In the genomic region with DNA sequence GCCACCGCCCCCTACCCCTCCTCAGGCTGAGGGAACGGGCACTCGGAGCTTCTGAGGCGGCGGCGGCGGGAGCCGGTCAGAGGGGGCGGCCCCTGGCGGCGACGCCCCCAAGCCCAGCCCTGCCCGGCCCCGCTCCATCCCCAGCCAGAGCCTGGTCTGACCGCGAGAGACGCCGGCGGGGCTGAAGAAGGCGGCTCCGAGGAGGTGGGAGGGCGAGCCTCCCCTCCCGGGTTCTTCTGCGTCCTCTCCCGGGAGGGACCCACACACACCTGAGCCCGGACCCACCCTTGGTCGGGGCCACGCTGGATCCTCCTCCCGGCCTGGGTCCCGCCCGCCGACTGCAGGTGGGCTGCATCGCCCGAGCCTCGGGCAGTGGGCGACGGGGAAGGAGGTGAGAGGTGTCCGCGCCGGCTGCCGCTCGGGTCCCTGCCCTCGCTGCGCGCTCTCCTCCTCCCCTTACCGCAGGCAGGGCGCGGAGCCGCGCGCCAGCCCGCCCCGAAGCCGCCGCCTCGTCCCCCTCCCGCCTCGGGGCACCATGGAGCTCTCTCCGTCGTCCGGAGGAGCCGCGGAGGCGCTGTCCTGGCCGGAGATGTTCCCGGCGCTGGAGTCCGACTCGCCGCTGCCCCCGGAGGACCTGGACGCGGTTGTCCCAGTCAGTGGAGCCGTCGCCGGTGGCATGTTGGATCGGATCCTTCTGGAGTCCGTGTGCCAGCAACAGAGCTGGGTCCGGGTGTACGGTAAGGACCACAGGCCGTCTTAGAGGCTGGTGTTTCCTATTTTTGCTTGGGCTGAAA, we compare ENCODE assay signal across 8 cellular contexts. TPM values are rescaled to one million over a fixed set of nuclear protein-coding genes. Genes with fewer than 3 reads are reported as not detected.
DNase-seq lines count a peak whose midpoint lies in the region; ATAC-seq and TF ChIP-seq lines count a peak whose summit lies in the region.

TSS of gene RASAL2 (plus strand) at position 147 of the 794 bp plus-strand sequence. CDS start at position 536, 389 bp downstream.

- H3K36me3 ChIP-seq in Caco-2 (ENCODE audit: control insufficient read depth, insufficient read depth, low read length) (no peaks in the 10 kb centered on the region), iPS-15b (ENCODE audit: control insufficient read depth, insufficient read depth, low read length) (no peaks in the 10 kb centered on the region)

- H3K4me1 ChIP-seq in Caco-2 (peaks cover 34% of the 10 kb centered on the region), iPS-15b (ENCODE audit: control insufficient read depth, insufficient read depth, low read length) (peaks cover 11% of the 10 kb centered on the region)

- intact Hi-C loops in Caco-2 (cut with micrococcal nuclease; ENCODE audit: unreplicated experiment) = loop anchor here (1.0 to 5.0 kb wide), 6 partner anchors 32 to 188 kb away; no protein-coding TSS in a partner anchor

- peak within 1 kb of the TSS; percentile 92 for H3K4me3 Mint-ChIP-seq in Caco-2 (ENCODE audit: unreplicated experiment)

- H3K27me3 ChIP-seq in Caco-2 (replicated peaks; ENCODE audit: control insufficient read depth, insufficient read depth, low read length) (no peaks in the 10 kb centered on the region), iPS-15b (ENCODE audit: control insufficient read depth, insufficient read depth, low read length) (no peaks in the 10 kb centered on the region)

- CTCF ChIA-PET in Caco-2 (lab: Charles Lee) = interaction anchor here (0.6 to 1.6 kb wide), 6 partner anchors 32 to 478 kb away, joined by 3 to 13 read pairs (median 4); no protein-coding TSS in a partner anchor

- H3K9me3 ChIP-seq in Caco-2 = no peaks in the 10 kb centered on the region
- no peaks in the 10 kb centered on the region for H3K9me3 ChIP-seq in iPS-15b (ENCODE audit: control insufficient read depth, insufficient read depth, low read length)

- no peaks in the 10 kb centered on the region for H3K9me3 Mint-ChIP-seq in Caco-2 (ENCODE audit: unreplicated experiment)

- peak in 1 of 2 experiments; percentile 46 for TF ChIP-seq CTCF in Caco-2 (IDR thresholded peaks at IDR 0.05; ENCODE audit: insufficient read depth in 1 of 2, low read depth in 1 of 2, low read length in 1 of 2, severe bottlenecking in 1 of 2, unreplicated experiment in 1 of 2)

- DNase-seq in Caco-2 (peak; percentile 72 to 83), GM19238 (ENCODE audit: insufficient read length, low spot score) (peak; percentile 27), NOMO-1 treated with DMSO at 0.1 percent for 48 hours (lab: John Stamatoyannopoulos, UW; ENCODE audit: unreplicated experiment) (peak; percentile 34), T47D (ENCODE audit: low read depth in 1 of 2, low spot score in 1 of 2) (peak; percentile 82 to 84), renal cortical epithelial cell (ENCODE audit: low read depth) (no peak)
- no peak for DNase-seq in stimulated activated naive CD4-positive, alpha-beta T cell treated with Interleukin-2 at 50 U/mL for 16 hours (lab: John Stamatoyannopoulos, UW)

- H3K27ac Mint-ChIP-seq in Caco-2 (ENCODE audit: unreplicated experiment) = peak within 1 kb of the TSS; percentile 92

- in situ Hi-C loops in T47D (cut with HindIII; ENCODE audit: low pct_unique_long_range_greater_than_20kb, low sequenced_read_pairs) = no loop called here

- peak within 1 kb of the TSS; percentile 99 for H3K4me3 ChIP-seq in Caco-2 (ENCODE audit: low read depth, low read length)
- H3K4me3 ChIP-seq in iPS-15b (ENCODE audit: low read depth, low read length) = peak within 1 kb of the TSS; percentile 91

- peaks cover 27% of the 10 kb centered on the region for H3K4me1 Mint-ChIP-seq in Caco-2 (ENCODE audit: low read depth, unreplicated experiment)

- peak within 1 kb of the TSS; percentile 84 for H3K9ac ChIP-seq in iPS-15b (ENCODE audit: low read depth, low read length)

- peak; percentile 49 for ATAC-seq in HG03159 (IDR thresholded peaks at IDR 0.05; ENCODE audit: unreplicated experiment)

- peaks cover 8% of the 10 kb centered on the region for H3K36me3 Mint-ChIP-seq in Caco-2 (ENCODE audit: insufficient read depth, unreplicated experiment)

- no peaks in the 10 kb centered on the region for H3K27me3 Mint-ChIP-seq in Caco-2 (ENCODE audit: insufficient read depth, unreplicated experiment)

- no TSS peak for BruUV-seq in Caco-2 (replicated peaks; lab: Mats Ljungman, UMichigan)

- POLR2A ChIA-PET in Caco-2 (lab: Charles Lee) = interaction anchor here (0.5 to 1.2 kb wide), 4 partner anchors 32 to 167 kb away, joined by 3 to 8 read pairs (median 6); no protein-coding TSS in a partner anchor

RNA-seq across cellular contexts. Expression of gene RASAL2, which starts in this region (rescaled TPM):
- 36.8 and 37.2 TPM in 2 replicates for total RNA-seq in Caco-2 (2022)
- 11.3 and 28.6 TPM in 2 replicates for total RNA-seq in renal cortical epithelial cell

Comparison
In these comparisons a context has a peak if more than half of its experiments do, and no peak if none do; other contexts are left out.
1. DNase-seq: peak in Caco-2 (2 of 2), GM19238 (single experiment), NOMO-1 treated with DMSO at 0.1 percent for 48 hours (single experiment) and T47D (2 of 2); none in renal cortical epithelial cell (single experiment) and stimulated activated naive CD4-positive, alpha-beta T cell treated with Interleukin-2 at 50 U/mL for 16 hours (single experiment).